In genomic region chr3:87191641-87192040, GRCh38 we compare ENCODE assay signal across 15 cellular contexts. TPM values are rescaled to one million over a fixed set of nuclear protein-coding genes. Genes with fewer than 3 reads are reported as not detected.
A peak's percentile ranks its signal among the peaks of the same experiment; 100 is the strongest.
DNase-seq lines count a peak whose midpoint lies in the region; ATAC-seq, FAIRE-seq and TF ChIP-seq lines count a peak whose summit lies in the region.
"Had no signal": no experiment of that assay in that cellular context is flagged by ENCODE, and none has a peak within 500 bp of the region (broad histone marks: within the 10 kb centered on the region; RNA-seq: fewer than 3 reads in every experiment).

No MANE protein-coding gene starts in this region.

- dilution Hi-C loops in keratinocyte (cut with MboI; ENCODE audit: extremely low pct_ligation_motif_present, low sequenced_read_pairs), result no loop called here

- no peak overlapping the region for H3K9ac ChIP-seq in keratinocyte (ENCODE audit: control insufficient read depth, extremely low read depth, insufficient read depth, low read length)

- H3K36me3 ChIP-seq in keratinocyte (ENCODE audit: control insufficient read depth in 2 of 2, extremely low read depth in 1 of 2, insufficient read depth in 2 of 2, low read length in 2 of 2) (no peaks in the 10 kb centered on the region), small intestine (ENCODE audit: control insufficient read depth in 2 of 2, insufficient read depth in 2 of 2, low read length in 2 of 2) (no peaks in the 10 kb centered on the region)
- H3K36me3 ChIP-seq: SJSA1 had no signal

- ATAC-seq in HG03196 (IDR thresholded peaks at IDR 0.05; ENCODE audit: unreplicated experiment), result no peak

- FAIRE-seq in keratinocyte (lab: Jason Lieb, UNC), result no peak
- no peak for FAIRE-seq in small intestine (lab: Jason Lieb, UNC)

- H3K4me3 ChIP-seq in keratinocyte (ENCODE audit: control insufficient read depth in 2 of 3, extremely low read depth in 1 of 3, insufficient read depth in 2 of 3, low read depth in 1 of 3, low read length in 3 of 3) (no peak overlapping the region), small intestine (ENCODE audit: low read depth in 1 of 2, low read length in 2 of 2) (no peak overlapping the region), lower leg skin (ENCODE audit: low read depth, poor library complexity, severe bottlenecking) (no peak overlapping the region)
- H3K4me3 ChIP-seq: SJSA1 had no signal

- no peak overlapping the region for H2AFZ ChIP-seq in keratinocyte (ENCODE audit: control insufficient read depth, low read length)

- H4K20me1 ChIP-seq in keratinocyte (ENCODE audit: control insufficient read depth, extremely low read depth, insufficient read depth, low read length), result no peaks in the 10 kb centered on the region

- peak overlapping the region; percentile 26 for H3K4me2 ChIP-seq in keratinocyte (ENCODE audit: control insufficient read depth, extremely low read depth, insufficient read depth, low read depth, low read length)

- H3K9me3 ChIP-seq in keratinocyte (ENCODE audit: control insufficient read depth, low read depth, low read length) (peaks cover 2% of the 10 kb centered on the region), small intestine (ENCODE audit: control insufficient read depth, low read depth) (peaks cover 2% of the 10 kb centered on the region)
- H3K9me3 ChIP-seq: SJSA1 had no signal

- H3K4me1 ChIP-seq in keratinocyte (ENCODE audit: control insufficient read depth, extremely low read depth, insufficient read depth, low read length) (no peaks in the 10 kb centered on the region), small intestine (ENCODE audit: control insufficient read depth in 2 of 2, insufficient read depth in 1 of 2, low read depth in 1 of 2, low read length in 1 of 2) (peaks cover 0 to 3% of the 10 kb centered on the region in 2 donors)
- H3K4me1 ChIP-seq: SJSA1 had no signal

- DNase-seq in NCI-H1105 treated with DMSO at 0.1 percent for 48 hours (lab: John Stamatoyannopoulos, UW), result peak; percentile 19
- no peak for DNase-seq in NCI-H1105 (lab: John Stamatoyannopoulos, UW)
- DNase-seq in M059J (ENCODE audit: low read depth), result peak; percentile 20
- DNase-seq in keratinocyte (ENCODE audit: low read depth, low spot score), result no peak
- peak; percentile 68 for DNase-seq in small intestine
- DNase-seq in lower leg skin (ENCODE audit: low spot score in 2 of 2), result no peak
- no peak for DNase-seq in activated naive CD4-positive, alpha-beta T cell treated with anti-CD3 and anti-CD28 coated beads, Interleukin-2, amount 50 U/mL, for 16 hours
- DNase-seq: HCEC 1CT, MV-4-11, NCI-H2029, NCI-H446 had no signal

- H3K27me3 ChIP-seq in keratinocyte (ENCODE audit: control insufficient read depth, extremely low read depth, insufficient read depth, low read length) (no peaks in the 10 kb centered on the region), small intestine (ENCODE audit: control insufficient read depth in 2 of 2, insufficient read depth in 2 of 2, low read length in 2 of 2) (no peaks in the 10 kb centered on the region)
- H3K27me3 ChIP-seq: SJSA1 had no signal

- TF ChIP-seq CTCF in keratinocyte (optimal IDR thresholded peaks at IDR 0.05 in 1 of 3, IDR thresholded peaks at IDR 0.05 in 1 of 3, conservative IDR thresholded peaks at IDR 0.05 in 1 of 3; ENCODE audit: extremely low read depth in 1 of 3, insufficient read depth in 2 of 3, low read length in 3 of 3) (no peak), lower leg skin (IDR thresholded peaks at IDR 0.05) (no peak)

- TF ChIP-seq POLR2A in lower leg skin (IDR thresholded peaks at IDR 0.05), result no peak

- H3K9me1 ChIP-seq in keratinocyte (ENCODE audit: control insufficient read depth, extremely low read depth, insufficient read depth, low read length), result no peaks in the 10 kb centered on the region

- H3K27ac ChIP-seq in keratinocyte (ENCODE audit: control insufficient read depth, insufficient read depth, low read length) (no peak overlapping the region), small intestine (ENCODE audit: low read depth in 1 of 2, low read length in 1 of 2) (no peak overlapping the region)
- H3K27ac ChIP-seq: 22Rv1, C4-2B, SJSA1 had no signal

- intact Hi-C loops in lower leg skin (cut with DNase I; ENCODE audit: low total_unique reads), result no loop called here

- H3K79me2 ChIP-seq in keratinocyte (ENCODE audit: control insufficient read depth, insufficient read depth, low read length), result no peaks in the 10 kb centered on the region

RNA-seq across cellular contexts. Expression of gene CHMP2B, which starts 35.5 kb away (rescaled TPM):
- 19.4 and 25.6 TPM in 2 replicates for total RNA-seq in M059J (2014; rRNA removed; shearing (Covaris generic))
- 17.0 to 38.2 TPM (median 37.5 TPM) in 3 replicates for polyA plus RNA-seq in keratinocyte
- 111 TPM for polyA plus RNA-seq in keratinocyte (2011; ENCODE audit: low read depth)
- 23.0 and 42.6 TPM in 2 replicates for polyA plus RNA-seq in keratinocyte (2011; cell fraction: cytosol; rRNA removed)
- polyA plus RNA-seq in keratinocyte (2011; cell fraction: nucleus; rRNA removed), result 22.2 and 32.0 TPM in 2 replicates
- polyA plus RNA-seq in keratinocyte (2012; ENCODE audit: low replicate concordance), result 34.1 and 50.9 TPM in 2 replicates
- polyA minus RNA-seq in keratinocyte, result 2.4 to 12.7 TPM (median 4.3 TPM) in 3 replicates
- 27.4 TPM for polyA minus RNA-seq in keratinocyte (2011; cell fraction: cytosol; rRNA and poly(A)+ RNA removed)
- 6.0 and 15.6 TPM in 2 replicates for polyA minus RNA-seq in keratinocyte (2011; cell fraction: nucleus; rRNA and poly(A)+ RNA removed)
- polyA plus RNA-seq in small intestine, result 10 to 100 TPM; 32.9 to 66.0 (median 62.1) TPM
- 10 to 100 TPM; 30.3 to 37.0 (median 36.6) TPM for total RNA-seq in lower leg skin

Comparison
In these comparisons a context has a peak if more than half of its experiments do, and no peak if none do; other contexts are left out.
1. DNase-seq: peak in NCI-H1105 treated with DMSO at 0.1 percent for 48 hours (single experiment), M059J (single experiment) and small intestine (single experiment); none in NCI-H1105 (single experiment), keratinocyte (single experiment), lower leg skin (0 of 2) and activated naive CD4-positive, alpha-beta T cell treated with anti-CD3 and anti-CD28 coated beads, Interleukin-2, amount 50 U/mL, for 16 hours (single experiment).